ENCODE assay signal across 28 cellular contexts in genomic region chr4:13893221-13893620, GRCh38.
DNase-seq lines count a peak whose midpoint lies in the region; ATAC-seq and TF ChIP-seq lines count a peak whose summit lies in the region.
"Had no signal": no experiment of that assay in that cellular context is flagged by ENCODE, and none has a peak within 500 bp of the region (broad histone marks: within the 10 kb centered on the region; RNA-seq: fewer than 3 reads in every experiment).

No MANE protein-coding gene starts in this region.

- DNase-seq in EH (ENCODE audit: low read depth) (peak; percentile 50), fibroblast of mammary gland (ENCODE audit: low read depth) (peak; percentile 31), GM20000 (ENCODE audit: low spot score) (no peak), amygdala (lab: John Stamatoyannopoulos, UW) (no peak)
- no peak for DNase-seq in activated CD4-positive, alpha-beta T cell treated with anti-CD3 and anti-CD28 coated beads, Interleukin-2, amount 50 U/mL, for 1 hour
- DNase-seq: activated CD4-positive, alpha-beta memory T cell treated with anti-CD3 and anti-CD28 coated beads, Interleukin-2, amount 10 ng/mL, durations not matched to agents 7 days and 5 days; activated CD4-positive, CD25-positive, alpha-beta regulatory T cell treated with anti-CD3 and anti-CD28 coated beads, Interleukin-2, amount 50 U/mL, for 72 hours; activated CD8-positive, alpha-beta memory T cell treated with anti-CD3 and anti-CD28 coated beads, Interleukin-2, amount 50 U/mL, for 48 hours; activated naive CD4-positive, alpha-beta T cell treated with anti-CD3 and anti-CD28 coated beads, Interleukin-2, amount 10 ng/mL, durations not matched to agents 7 days and 5 days; amniotic stem cell; endodermal cell; natural killer cell; NCI-H1105 treated with DMSO at 0.1 percent for 48 hours; NCI-H2029; NCI-H2227 treated with DMSO at 0.1 percent for 48 hours; NCI-H526 treated with DMSO at 0.1 percent for 48 hours; occipital lobe; stimulated activated naive B cell treated with anti-CD40 and anti-IgM and Interleukin-4, amounts not matched to agents 10 μg/mL and 1 μg/mL and 100 μg/mL, for 72 hours; T-helper 17 cell; upper lobe of right lung had no signal

- no peak overlapping the region for H3K9ac ChIP-seq in rectal smooth muscle tissue (ENCODE audit: low read length)

- H3K4me3 ChIP-seq in fibroblast of mammary gland (ENCODE audit: control insufficient read depth, low read depth, low read length), result no peak overlapping the region
- no peak overlapping the region for H3K4me3 ChIP-seq in rectal smooth muscle tissue (ENCODE audit: low read length)
- H3K4me3 ChIP-seq: cardiac muscle cell, esophagus muscularis mucosa, GM12878, suprapubic skin, upper lobe of right lung had no signal

- H3K27ac ChIP-seq in rectal smooth muscle tissue (ENCODE audit: low read depth, low read length), result peak overlapping the region; percentile 51
- H3K27ac ChIP-seq: cardiac muscle cell, esophagus muscularis mucosa, suprapubic skin, upper lobe of right lung had no signal

- H3K27me3 ChIP-seq in rectal smooth muscle tissue (ENCODE audit: control insufficient read depth, insufficient read depth, low read length), result no peaks in the 10 kb centered on the region
- H3K27me3 ChIP-seq: cardiac muscle cell, esophagus muscularis mucosa, suprapubic skin, upper lobe of right lung had no signal

- peak; percentile 53 for ATAC-seq in SK-N-SH treated with all-trans-retinoic acid at 6 μM for 48 hours
- ATAC-seq in HG02759 (IDR thresholded peaks at IDR 0.05; ENCODE audit: unreplicated experiment), result no peak
- ATAC-seq: GM12878; left lobe of liver; natural killer cell; stimulated activated naive B cell treated with anti-CD40 and anti-IgM and Interleukin-4, amounts not matched to agents 10 μg/mL and 1 μg/mL and 100 μg/mL, for 72 hours; T-helper 17 cell; upper lobe of right lung had no signal

- H3K36me3 ChIP-seq in rectal smooth muscle tissue (ENCODE audit: control insufficient read depth, insufficient read depth, low read length), result no peaks in the 10 kb centered on the region
- H3K36me3 ChIP-seq: cardiac muscle cell, esophagus muscularis mucosa, suprapubic skin, upper lobe of right lung had no signal

- peaks cover 12% of the 10 kb centered on the region for H3K4me1 ChIP-seq in rectal smooth muscle tissue (ENCODE audit: control insufficient read depth, insufficient read depth, low read length)
- H3K4me1 ChIP-seq: suprapubic skin, upper lobe of right lung had no signal

- TF ChIP-seq CTCF in fibroblast of mammary gland (conservative IDR thresholded peaks at IDR 0.05; ENCODE audit: control insufficient read depth, insufficient read depth, low read depth, low read length) (no peak), GM20000 (IDR thresholded peaks at IDR 0.05; ENCODE audit: extremely low read depth, missing control alignments) (no peak)

TF ChIP-seq in SK-N-SH treated with all-trans-retinoic acid at 6 μM for 48 hours, 23 proteins besides CTCF, POLR2A, EP300 and RAD21:
- TF ChIP-seq, protein P1, sequence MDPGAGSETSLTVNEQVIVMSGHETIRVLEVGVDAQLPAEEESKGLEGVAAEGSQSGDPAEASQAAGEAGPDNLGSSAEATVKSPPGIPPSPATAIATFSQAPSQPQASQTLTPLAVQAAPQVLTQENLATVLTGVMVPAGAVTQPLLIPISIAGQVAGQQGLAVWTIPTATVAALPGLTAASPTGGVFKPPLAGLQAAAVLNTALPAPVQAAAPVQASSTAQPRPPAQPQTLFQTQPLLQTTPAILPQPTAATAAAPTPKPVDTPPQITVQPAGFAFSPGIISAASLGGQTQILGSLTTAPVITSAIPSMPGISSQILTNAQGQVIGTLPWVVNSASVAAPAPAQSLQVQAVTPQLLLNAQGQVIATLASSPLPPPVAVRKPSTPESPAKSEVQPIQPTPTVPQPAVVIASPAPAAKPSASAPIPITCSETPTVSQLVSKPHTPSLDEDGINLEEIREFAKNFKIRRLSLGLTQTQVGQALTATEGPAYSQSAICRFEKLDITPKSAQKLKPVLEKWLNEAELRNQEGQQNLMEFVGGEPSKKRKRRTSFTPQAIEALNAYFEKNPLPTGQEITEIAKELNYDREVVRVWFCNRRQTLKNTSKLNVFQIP (CRISPR knock-in tag; IDR thresholded peaks at IDR 0.05; ENCODE audit: borderline replicate concordance, low read depth), result no peak
- TF ChIP-seq PPARA (CRISPR knock-in tag; IDR thresholded peaks at IDR 0.05; ENCODE audit: borderline replicate concordance) (no peak), TOX (CRISPR knock-in tag; IDR thresholded peaks at IDR 0.05; ENCODE audit: borderline replicate concordance) (no peak), ARNTL (CRISPR knock-in tag; IDR thresholded peaks at IDR 0.05; ENCODE audit: borderline replicate concordance, low read depth) (no peak), CSDC2 (CRISPR knock-in tag; IDR thresholded peaks at IDR 0.05) (no peak), TSHZ2 (CRISPR knock-in tag; IDR thresholded peaks at IDR 0.05) (no peak), GLIS3 (CRISPR knock-in tag; IDR thresholded peaks at IDR 0.05) (no peak), ESRRG (CRISPR knock-in tag; IDR thresholded peaks at IDR 0.05) (no peak), ZNF8 (CRISPR knock-in tag; IDR thresholded peaks at IDR 0.05) (no peak), OSR1 (CRISPR knock-in tag; IDR thresholded peaks at IDR 0.05) (no peak), ZNF565 (CRISPR knock-in tag; conservative IDR thresholded peaks at IDR 0.05; ENCODE audit: low read depth) (no peak), BACH2 (CRISPR knock-in tag; IDR thresholded peaks at IDR 0.05; ENCODE audit: borderline replicate concordance) (no peak), TCF4 (CRISPR knock-in tag; IDR thresholded peaks at IDR 0.05; ENCODE audit: borderline replicate concordance) (no peak), ZC3H10 (CRISPR knock-in tag; IDR thresholded peaks at IDR 0.05) (no peak), ISL1 (CRISPR knock-in tag; IDR thresholded peaks at IDR 0.05) (no peak), RARB (CRISPR knock-in tag; IDR thresholded peaks at IDR 0.05) (no peak), ZFP3 (CRISPR knock-in tag; IDR thresholded peaks at IDR 0.05) (no peak), ZNF70 (CRISPR knock-in tag; IDR thresholded peaks at IDR 0.05) (no peak)

Comparison
In these comparisons a context has a peak if more than half of its experiments do, and no peak if none do; other contexts are left out.
1. DNase-seq: peak in EH (single experiment) and fibroblast of mammary gland (single experiment); none in GM20000 (single experiment), activated CD4-positive, alpha-beta T cell treated with anti-CD3 and anti-CD28 coated beads, Interleukin-2, amount 50 U/mL, for 1 hour (single experiment) and amygdala (0 of 56).